1 cellular context compared by ENCODE assay signal in genomic region chr9:121985792-121986494, GRCh38.
TF ChIP-seq lines count a peak whose summit lies in the region.

No MANE protein-coding gene starts in this region.

TF ChIP-seq in HepG2, 621 proteins besides CTCF, POLR2A, EP300 and RAD21 (continued from another document):
- TF ChIP-seq ZSCAN9 (CRISPR knock-in tag; IDR thresholded peaks at IDR 0.05; ENCODE audit: borderline replicate concordance) (no peak), ZSCAN21 (CRISPR knock-in tag; IDR thresholded peaks at IDR 0.05; ENCODE audit: borderline replicate concordance) (peak; percentile 51; the same call in 1 of the 2 replicates), ZBTB3 (CRISPR knock-in tag; IDR thresholded peaks at IDR 0.05; ENCODE audit: borderline replicate concordance, low read depth) (no peak), TBX2 (CRISPR knock-in tag; IDR thresholded peaks at IDR 0.05; ENCODE audit: borderline replicate concordance) (peak; percentile 31; the same call in 1 of the 2 replicates), NR2F6 (IDR thresholded peaks at IDR 0.05) (peak; percentile 34; the same call in 1 of the 2 replicates), NR2F6 (CRISPR knock-in tag; IDR thresholded peaks at IDR 0.05) (peak; percentile 25; the same call in 1 of the 2 replicates), ZNF574 (CRISPR knock-in tag; IDR thresholded peaks at IDR 0.05) (0 out of 2 replicates have a peak, but pooled peaks have one; percentile 26), NFKB2 (CRISPR knock-in tag; IDR thresholded peaks at IDR 0.05; ENCODE audit: borderline replicate concordance) (0 out of 2 replicates have a peak, but pooled peaks have one; percentile 23), RXRA (CRISPR knock-in tag; IDR thresholded peaks at IDR 0.05) (peak; percentile 70; the same call in 1 of the 2 replicates), ZFP41 (CRISPR knock-in tag; IDR thresholded peaks at IDR 0.05; ENCODE audit: borderline replicate concordance) (no peak), HMG20A (CRISPR knock-in tag; IDR thresholded peaks at IDR 0.05; ENCODE audit: borderline replicate concordance) (peak; percentile 34; the same call in 1 of the 2 replicates), POGZ (CRISPR knock-in tag; IDR thresholded peaks at IDR 0.05) (no peak), THRA (CRISPR knock-in tag; IDR thresholded peaks at IDR 0.05; ENCODE audit: borderline replicate concordance) (peak; percentile 29; the same call in 1 of the 2 replicates), MED1 (CRISPR knock-in tag; IDR thresholded peaks at IDR 0.05) (peak; percentile 29; the same call in 1 of the 2 replicates), ZNF350 (CRISPR knock-in tag; IDR thresholded peaks at IDR 0.05; ENCODE audit: borderline replicate concordance, low read depth) (no peak), TARDBP (CRISPR knock-in tag; IDR thresholded peaks at IDR 0.05) (no peak), ZNF569 (CRISPR knock-in tag; IDR thresholded peaks at IDR 0.05; ENCODE audit: borderline replicate concordance) (no peak), SMAD3 (CRISPR knock-in tag; IDR thresholded peaks at IDR 0.05) (no peak), RARA (CRISPR knock-in tag; IDR thresholded peaks at IDR 0.05) (no peak), GATAD2A (CRISPR knock-in tag; IDR thresholded peaks at IDR 0.05) (0 out of 2 replicates have a peak, but pooled peaks have one; percentile 15), RXRB (CRISPR knock-in tag; IDR thresholded peaks at IDR 0.05; ENCODE audit: borderline replicate concordance) (peak; percentile 44; the same call in 1 of the 2 replicates), BCL6 (CRISPR knock-in tag; IDR thresholded peaks at IDR 0.05) (peak; percentile 17; the same call in 1 of the 2 replicates), ZKSCAN8 (CRISPR knock-in tag; IDR thresholded peaks at IDR 0.05; ENCODE audit: borderline replicate concordance) (no peak)
- TF ChIP-seq, protein P1, sequence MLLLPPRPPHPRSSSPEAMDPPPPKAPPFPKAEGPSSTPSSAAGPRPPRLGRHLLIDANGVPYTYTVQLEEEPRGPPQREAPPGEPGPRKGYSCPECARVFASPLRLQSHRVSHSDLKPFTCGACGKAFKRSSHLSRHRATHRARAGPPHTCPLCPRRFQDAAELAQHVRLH (CRISPR knock-in tag; IDR thresholded peaks at IDR 0.05; ENCODE audit: borderline replicate concordance, low read depth): no peak
- TF ChIP-seq, protein P2, sequence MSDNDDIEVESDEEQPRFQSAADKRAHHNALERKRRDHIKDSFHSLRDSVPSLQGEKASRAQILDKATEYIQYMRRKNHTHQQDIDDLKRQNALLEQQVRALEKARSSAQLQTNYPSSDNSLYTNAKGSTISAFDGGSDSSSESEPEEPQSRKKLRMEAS (IDR thresholded peaks at IDR 0.05): peak; percentile 63
- TF ChIP-seq, protein P3, sequence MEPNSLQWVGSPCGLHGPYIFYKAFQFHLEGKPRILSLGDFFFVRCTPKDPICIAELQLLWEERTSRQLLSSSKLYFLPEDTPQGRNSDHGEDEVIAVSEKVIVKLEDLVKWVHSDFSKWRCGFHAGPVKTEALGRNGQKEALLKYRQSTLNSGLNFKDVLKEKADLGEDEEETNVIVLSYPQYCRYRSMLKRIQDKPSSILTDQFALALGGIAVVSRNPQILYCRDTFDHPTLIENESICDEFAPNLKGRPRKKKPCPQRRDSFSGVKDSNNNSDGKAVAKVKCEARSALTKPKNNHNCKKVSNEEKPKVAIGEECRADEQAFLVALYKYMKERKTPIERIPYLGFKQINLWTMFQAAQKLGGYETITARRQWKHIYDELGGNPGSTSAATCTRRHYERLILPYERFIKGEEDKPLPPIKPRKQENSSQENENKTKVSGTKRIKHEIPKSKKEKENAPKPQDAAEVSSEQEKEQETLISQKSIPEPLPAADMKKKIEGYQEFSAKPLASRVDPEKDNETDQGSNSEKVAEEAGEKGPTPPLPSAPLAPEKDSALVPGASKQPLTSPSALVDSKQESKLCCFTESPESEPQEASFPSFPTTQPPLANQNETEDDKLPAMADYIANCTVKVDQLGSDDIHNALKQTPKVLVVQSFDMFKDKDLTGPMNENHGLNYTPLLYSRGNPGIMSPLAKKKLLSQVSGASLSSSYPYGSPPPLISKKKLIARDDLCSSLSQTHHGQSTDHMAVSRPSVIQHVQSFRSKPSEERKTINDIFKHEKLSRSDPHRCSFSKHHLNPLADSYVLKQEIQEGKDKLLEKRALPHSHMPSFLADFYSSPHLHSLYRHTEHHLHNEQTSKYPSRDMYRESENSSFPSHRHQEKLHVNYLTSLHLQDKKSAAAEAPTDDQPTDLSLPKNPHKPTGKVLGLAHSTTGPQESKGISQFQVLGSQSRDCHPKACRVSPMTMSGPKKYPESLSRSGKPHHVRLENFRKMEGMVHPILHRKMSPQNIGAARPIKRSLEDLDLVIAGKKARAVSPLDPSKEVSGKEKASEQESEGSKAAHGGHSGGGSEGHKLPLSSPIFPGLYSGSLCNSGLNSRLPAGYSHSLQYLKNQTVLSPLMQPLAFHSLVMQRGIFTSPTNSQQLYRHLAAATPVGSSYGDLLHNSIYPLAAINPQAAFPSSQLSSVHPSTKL (CRISPR knock-in tag; IDR thresholded peaks at IDR 0.05): peak; percentile 26; the same call in 1 of the 2 replicates
